ENCODE assay signal across 1 cellular context in genomic region chr9:70229026-70229425, GRCh38.
TF ChIP-seq lines count a peak whose summit lies in the region.

No MANE protein-coding gene starts in this region.

TF ChIP-seq in WTC11, 78 proteins besides CTCF, POLR2A, EP300 and RAD21 (continued from another document):
- TF ChIP-seq PRDM15 (CRISPR knock-in tag; IDR thresholded peaks at IDR 0.05), result no peak
